ENCODE assay signal across 9 cellular contexts in genomic region chr10:42836771-42837468, GRCh38. TPM values are rescaled to one million over a fixed set of nuclear protein-coding genes. Genes with fewer than 3 reads are reported as not detected.
DNase-seq lines count a peak whose midpoint lies in the region; ATAC-seq and TF ChIP-seq lines count a peak whose summit lies in the region.
"Had no signal": no experiment of that assay in that cellular context is flagged by ENCODE, and none has a peak within 500 bp of the region (broad histone marks: within the 10 kb centered on the region; RNA-seq: fewer than 3 reads in every experiment).

No MANE protein-coding gene starts in this region.

- CTCF ChIA-PET in BJ (lab: Yijun Ruan, JAX): no interaction called here

- H3K27ac Mint-ChIP-seq in progenitor cell of endocrine pancreas (no peak overlapping the region), chondrocyte (ENCODE audit: unreplicated experiment) (no peak overlapping the region)
- H3K27ac Mint-ChIP-seq: T-helper 17 cell had no signal

- H3K4me3 ChIP-seq in BJ (ENCODE audit: low read depth, low read length): peak overlapping the region; percentile 31
- no peak overlapping the region for H3K4me3 ChIP-seq in fibroblast of mammary gland (ENCODE audit: control insufficient read depth, low read depth, low read length)

- no peaks in the 10 kb centered on the region; the same call in 1 of the 2 replicates for H3K36me3 ChIP-seq in BJ (ENCODE audit: control insufficient read depth, insufficient read depth, low read length)

- no peak for DNase-seq in BJ (ENCODE audit: low read depth)
- DNase-seq in NCI-H146 treated with DMSO at 0.1 percent for 48 hours (lab: John Stamatoyannopoulos, UW; ENCODE audit: unreplicated experiment): peak; percentile 4
- peak; percentile 12 for DNase-seq in fibroblast of mammary gland (ENCODE audit: low read depth)
- no peak for DNase-seq in progenitor cell of endocrine pancreas (ENCODE audit: low spot score, unreplicated experiment)
- no peak for DNase-seq in activated CD8-positive, alpha-beta memory T cell treated with anti-CD3 and anti-CD28 coated beads for 24 hours
- no peak for DNase-seq in chondrocyte (ENCODE audit: low spot score)
- DNase-seq: T-helper 17 cell had no signal

- H3K27me3 ChIP-seq in BJ (ENCODE audit: control insufficient read depth, insufficient read depth, low read length): no peaks in the 10 kb centered on the region

- peak; percentile 35 for TF ChIP-seq CTCF in BJ (IDR thresholded peaks at IDR 0.05; ENCODE audit: insufficient read depth, low read depth, low read length)
- TF ChIP-seq CTCF in fibroblast of mammary gland (conservative IDR thresholded peaks at IDR 0.05; ENCODE audit: control insufficient read depth, insufficient read depth, low read depth, low read length): peak; percentile 4
- no peak for TF ChIP-seq CTCF in progenitor cell of endocrine pancreas (IDR thresholded peaks at IDR 0.05; ENCODE audit: unreplicated experiment)
- no peak for TF ChIP-seq CTCF in chondrocyte (IDR thresholded peaks at IDR 0.05)

- ATAC-seq in GM18868 (IDR thresholded peaks at IDR 0.05; ENCODE audit: unreplicated experiment): no peak
- no peak for ATAC-seq in GM19324 (IDR thresholded peaks at IDR 0.05; ENCODE audit: low FRiP score, unreplicated experiment)
- ATAC-seq: T-helper 17 cell had no signal

- H3K27me3 Mint-ChIP-seq in progenitor cell of endocrine pancreas (peaks cover 6% of the 10 kb centered on the region), chondrocyte (ENCODE audit: low read depth) (no peaks in the 10 kb centered on the region)

- H3K4me3 Mint-ChIP-seq in progenitor cell of endocrine pancreas (ENCODE audit: low read depth) (peak overlapping the region; percentile 53), chondrocyte (ENCODE audit: unreplicated experiment) (no peak overlapping the region)
- H3K4me3 Mint-ChIP-seq: T-helper 17 cell had no signal

- POLR2A ChIA-PET in BJ (lab: Charles Lee): no interaction called here

- no peaks in the 10 kb centered on the region for H3K4me1 Mint-ChIP-seq in progenitor cell of endocrine pancreas (ENCODE audit: low read depth)
- no peaks in the 10 kb centered on the region for H3K4me1 Mint-ChIP-seq in chondrocyte (ENCODE audit: low read depth)

- H3K9me3 Mint-ChIP-seq in progenitor cell of endocrine pancreas (ENCODE audit: low read depth): no peaks in the 10 kb centered on the region
- peaks cover 6% of the 10 kb centered on the region for H3K9me3 Mint-ChIP-seq in chondrocyte (ENCODE audit: low read depth)

- H3K36me3 Mint-ChIP-seq in progenitor cell of endocrine pancreas (ENCODE audit: insufficient read depth) (no peaks in the 10 kb centered on the region), chondrocyte (ENCODE audit: low read depth) (peaks cover 4% of the 10 kb centered on the region)

RNA-seq across cellular contexts. Expression of gene BMS1, which starts 54.3 kb away (rescaled TPM):
- polyA plus RNA-seq in BJ (2011; rRNA removed): 2.7 and 5.4 TPM in 2 replicates
- polyA minus RNA-seq in BJ (2011; rRNA and poly(A)+ RNA removed): 4.1 and 5.2 TPM in 2 replicates
- total RNA-seq in progenitor cell of endocrine pancreas (22.4 and 23.2 TPM in 2 replicates), chondrocyte (13.9 to 19.3 TPM (median 14.1 TPM) in 3 replicates)

Comparison
In these comparisons a context has a peak if more than half of its experiments do, and no peak if none do; other contexts are left out.
1. DNase-seq: peak in NCI-H146 treated with DMSO at 0.1 percent for 48 hours (single experiment) and fibroblast of mammary gland (single experiment); none in BJ (single experiment), progenitor cell of endocrine pancreas (single experiment), activated CD8-positive, alpha-beta memory T cell treated with anti-CD3 and anti-CD28 coated beads for 24 hours (single experiment) and chondrocyte (single experiment).
2. CTCF ChIP-seq: peak in BJ (single experiment) and fibroblast of mammary gland (single experiment); none in progenitor cell of endocrine pancreas (single experiment) and chondrocyte (single experiment).